Comparison of ENCODE assay signal across 8 cellular contexts in genomic region chr16:3003582-3004270, GRCh38. TPM values are rescaled to one million over a fixed set of nuclear protein-coding genes. Genes with fewer than 3 reads are reported as not detected.
DNase-seq lines count a peak whose midpoint lies in the region; ATAC-seq and TF ChIP-seq lines count a peak whose summit lies in the region.

No MANE protein-coding gene starts in this region.

- no peak overlapping the region for H3K27ac ChIP-seq in HL-60 (replicated peaks)
- H3K27ac ChIP-seq in lung (ENCODE audit: low read depth in 1 of 2, low read length in 1 of 2): peak overlapping the region in 1 of 2 donors; percentile 78

- DNase-seq in COLO829 (ENCODE audit: low spot score) (peak; percentile 95), HL-60 (ENCODE audit: low read depth in 1 of 2, low spot score in 1 of 2) (peak; percentile 99 to 100), NCI-H82 (lab: John Stamatoyannopoulos, UW) (peak; percentile 100), lung (ENCODE audit: low spot score) (peak; percentile 97)
- DNase-seq in activated CD4-positive, alpha-beta T cell treated with anti-CD3 and anti-CD28 coated beads, Interleukin-2, amount 50 U/mL, for 24 hours (ENCODE audit: low read depth in 1 of 2, low spot score in 1 of 2): peak; percentile 86 to 95
- DNase-seq in stimulated activated CD8-positive, alpha-beta memory T cell treated with anti-CD3 and anti-CD28 coated beads, Interleukin-12 subunit alpha, Interleukin-12 subunit beta, amount 100 ng/mL, for 24 hours (ENCODE audit: extremely low read depth): peak; percentile 90

- peaks cover 20% of the 10 kb centered on the region for H3K27me3 Mint-ChIP-seq in dendritic cell treated with granulocyte-macrophage colony-stimulating factor and Interleukin-4, amounts not matched to agents 40 ng/mL and 50 ng/mL, for 4 days

- 8 to 12% methylated on average over 39 to 58 of the region's 58 CpGs for WGBS in lung, 2 donors

- no peaks in the 10 kb centered on the region for H3K36me3 ChIP-seq in lung (ENCODE audit: control insufficient read depth in 2 of 2, insufficient read depth in 2 of 2, low read length in 2 of 2)

- intact Hi-C loops in dendritic cell treated with granulocyte-macrophage colony-stimulating factor and Interleukin-4, amounts not matched to agents 40 ng/mL and 50 ng/mL, for 4 days (cut with micrococcal nuclease): no loop called here

- TF ChIP-seq CTCF in HL-60 (IDR thresholded peaks at IDR 0.05; ENCODE audit: insufficient read depth, low read length) (no peak), lung (IDR thresholded peaks at IDR 0.05; ENCODE audit: control extremely low read depth, extremely low read depth) (peak; percentile 88)

- no peak overlapping the region for H3K4me3 ChIP-seq in HL-60 (replicated peaks; ENCODE audit: insufficient read depth, low read length)
- H3K4me3 ChIP-seq in lung: no peak overlapping the region

- no peaks in the 10 kb centered on the region for H3K9me3 Mint-ChIP-seq in dendritic cell treated with granulocyte-macrophage colony-stimulating factor and Interleukin-4, amounts not matched to agents 40 ng/mL and 50 ng/mL, for 4 days

- peak overlapping the region; percentile 59 for H3K4me3 Mint-ChIP-seq in dendritic cell treated with granulocyte-macrophage colony-stimulating factor and Interleukin-4, amounts not matched to agents 40 ng/mL and 50 ng/mL, for 4 days

- H3K27ac Mint-ChIP-seq in dendritic cell treated with granulocyte-macrophage colony-stimulating factor and Interleukin-4, amounts not matched to agents 40 ng/mL and 50 ng/mL, for 4 days: no peak overlapping the region

- no peaks in the 10 kb centered on the region for H3K27me3 ChIP-seq in HL-60 (ENCODE audit: insufficient read depth, poor library complexity, severe bottlenecking)
- H3K27me3 ChIP-seq in lung (ENCODE audit: control insufficient read depth, insufficient read depth): no peaks in the 10 kb centered on the region

- H3K4me1 Mint-ChIP-seq in dendritic cell treated with granulocyte-macrophage colony-stimulating factor and Interleukin-4, amounts not matched to agents 40 ng/mL and 50 ng/mL, for 4 days (ENCODE audit: low read depth): peaks cover 39% of the 10 kb centered on the region

- peak; percentile 91 for ATAC-seq in GM21360 (IDR thresholded peaks at IDR 0.05; ENCODE audit: unreplicated experiment)
- peak; percentile 98 for ATAC-seq in lung (ENCODE audit: insufficient read depth, low FRiP score)

- H3K36me3 Mint-ChIP-seq in dendritic cell treated with granulocyte-macrophage colony-stimulating factor and Interleukin-4, amounts not matched to agents 40 ng/mL and 50 ng/mL, for 4 days (ENCODE audit: low read depth): peaks cover 6% of the 10 kb centered on the region

- no peaks in the 10 kb centered on the region for H3K9me3 ChIP-seq in lung (ENCODE audit: control insufficient read depth in 2 of 2, insufficient read depth in 1 of 2, low read length in 1 of 2)

- H3K4me1 ChIP-seq in lung (ENCODE audit: control insufficient read depth in 2 of 2, insufficient read depth in 2 of 2, low read length in 2 of 2): peaks cover 0 to 2% of the 10 kb centered on the region in 2 donors

RNA-seq across cellular contexts. Expression of gene CLDN9, which starts 9.0 kb away (rescaled TPM):
- 1 to 10 TPM; 1.5 to 5.3 TPM for total RNA-seq in lung
- polyA plus RNA-seq in lung: under 1 TPM; 0.91 to 0.98 TPM

RNA-seq across cellular contexts. Expression of gene CLDN6, which starts 14.3 kb away (rescaled TPM):
- 1 to 10 TPM in 1 of 2 donors, under 1 TPM in 1; 0.92 to 7.1 TPM for total RNA-seq in lung
- polyA plus RNA-seq in lung: under 1 TPM in 1 of 2 donors, not detected in 1; 0.10 TPM

RNA-seq across cellular contexts. Expression of gene TNFRSF12A, which starts 16.4 kb away (rescaled TPM):
- 100 to 1,000 TPM in 1 of 2 donors, 10 to 100 TPM in 1; 19.1 to 107 TPM for total RNA-seq in lung
- polyA plus RNA-seq in lung: 100 to 1,000 TPM; 132 to 192 TPM

RNA-seq across cellular contexts. Expression of gene HCFC1R1, which starts 20.0 kb away (rescaled TPM):
- total RNA-seq in lung: 10 to 100 TPM; 10.9 to 51.1 TPM
- 100 to 1,000 TPM in 1 of 2 donors, 10 to 100 TPM in 1; 40.4 to 138 TPM for polyA plus RNA-seq in lung

RNA-seq across cellular contexts. Expression of gene THOC6, which starts 20.1 kb away (rescaled TPM):
- 10 to 100 TPM; 12.7 to 39.9 TPM for total RNA-seq in lung
- polyA plus RNA-seq in lung: 10 to 100 TPM; 40.0 to 58.3 TPM
